ENCODE assay signal across 1 cellular context in genomic region chr1:229167356-229167755, GRCh38.
TF ChIP-seq lines count a peak whose summit lies in the region.

No MANE protein-coding gene starts in this region.

TF ChIP-seq in GM23338, 12 proteins besides CTCF, POLR2A, EP300 and RAD21 (continued from another document):
- TF ChIP-seq ZNF462 (CRISPR knock-in tag; IDR thresholded peaks at IDR 0.05) = no peak
- TF ChIP-seq EZH2phosphoT487 (IDR thresholded peaks at IDR 0.05; ENCODE audit: unreplicated experiment) = no peak
- TF ChIP-seq STAT1 (IDR thresholded peaks at IDR 0.05; ENCODE audit: unreplicated experiment) = no peak
- no peak for TF ChIP-seq ZNF331 (CRISPR knock-in tag; IDR thresholded peaks at IDR 0.05; ENCODE audit: low read depth)
- no peak for TF ChIP-seq NANOG (IDR thresholded peaks at IDR 0.05; ENCODE audit: borderline replicate concordance)
- no peak for TF ChIP-seq JUNB (IDR thresholded peaks at IDR 0.05; ENCODE audit: unreplicated experiment)
- TF ChIP-seq ETS1 (IDR thresholded peaks at IDR 0.05) = no peak
- TF ChIP-seq EZH2 (IDR thresholded peaks at IDR 0.05; ENCODE audit: low read depth, unreplicated experiment) = no peak
- no peak for TF ChIP-seq ZNF114 (CRISPR knock-in tag; IDR thresholded peaks at IDR 0.05)
- TF ChIP-seq CREB1 (CRISPR knock-in tag; IDR thresholded peaks at IDR 0.05; ENCODE audit: low read depth) = no peak
